In genomic region chr9:8917978-8918739, GRCh38 we compare ENCODE assay signal across 1 cellular context.
TF ChIP-seq lines count a peak whose summit lies in the region.

No MANE protein-coding gene starts in this region.

TF ChIP-seq in WTC11, 78 proteins besides CTCF, POLR2A, EP300 and RAD21 (continued from another document):
- TF ChIP-seq PRDM15 (CRISPR knock-in tag; IDR thresholded peaks at IDR 0.05) (no peak), GTF2I (CRISPR knock-in tag; conservative IDR thresholded peaks at IDR 0.05) (no peak), HMGA2 (CRISPR knock-in tag; IDR thresholded peaks at IDR 0.05) (no peak), ZNF232 (CRISPR knock-in tag; IDR thresholded peaks at IDR 0.05) (no peak), NR3C1 (CRISPR knock-in tag; conservative IDR thresholded peaks at IDR 0.05; ENCODE audit: low read depth) (no peak)
TF ChIP-seq in WTC11: peak in this region for 0.
